Comparison of ENCODE assay signal across 8 cellular contexts in genomic region chr6:30615219-30615957, GRCh38. TPM values are rescaled to one million over a fixed set of nuclear protein-coding genes. Genes with fewer than 3 reads are reported as not detected.
DNase-seq lines count a peak whose midpoint lies in the region; ATAC-seq and TF ChIP-seq lines count a peak whose summit lies in the region.

No MANE protein-coding gene starts in this region.

- intact Hi-C loops in activated CD4-positive, alpha-beta memory T cell treated with anti-CD3 and anti-CD28 coated beads for 36 hours (cut with micrococcal nuclease) = loop anchor here (5.0 kb wide), 5 partner anchors 73 to 882 kb away; partner anchors contain the start of genes HLA-C and MICB
- intact Hi-C loops in upper lobe of right lung (cut with DNase I) = no loop called here

- H3K36me3 ChIP-seq in muscle layer of colon (ENCODE audit: insufficient read depth, low read length) (peaks cover 25% of the 10 kb centered on the region), upper lobe of right lung (peaks cover 23% of the 10 kb centered on the region)

- ATAC-seq in upper lobe of right lung = no peak

- peaks cover 49% of the 10 kb centered on the region for H3K4me1 ChIP-seq in muscle layer of colon (ENCODE audit: insufficient read depth, low read length)
- H3K4me1 ChIP-seq in upper lobe of right lung = peaks cover 40% of the 10 kb centered on the region

- no peak for TF ChIP-seq CTCF in upper lobe of right lung (IDR thresholded peaks at IDR 0.05)

- DNase-seq in A172 (ENCODE audit: low spot score) (peak; percentile 60), NCI-H2171 treated with DMSO at 0.1 percent for 48 hours (lab: John Stamatoyannopoulos, UW) (peak; percentile 94), epithelial cell of prostate (ENCODE audit: low read depth, low spot score) (no peak), upper lobe of right lung (no peak), GM19240 (ENCODE audit: insufficient read length, low spot score) (no peak)
- peak; percentile 42 for DNase-seq in activated CD4-positive, alpha-beta memory T cell treated with anti-CD3 and anti-CD28 coated beads for 36 hours

- TF ChIP-seq POLR2A in GM15510 (IDR thresholded peaks at IDR 0.05; ENCODE audit: borderline replicate concordance, extremely low read depth, insufficient read length) = peak; percentile 60

- H3K9ac ChIP-seq in muscle layer of colon (ENCODE audit: low read length) = peak overlapping the region; percentile 100

- peak overlapping the region; percentile 76 to 96 for H3K4me3 ChIP-seq in muscle layer of colon (ENCODE audit: low read depth in 1 of 2, low read length in 2 of 2)
- peak overlapping the region; percentile 70 for H3K4me3 ChIP-seq in upper lobe of right lung

- H3K27me3 ChIP-seq in muscle layer of colon (ENCODE audit: control insufficient read depth in 1 of 2, insufficient read depth in 2 of 2, low read length in 2 of 2) = no peaks in the 10 kb centered on the region
- H3K27me3 ChIP-seq in upper lobe of right lung = no peaks in the 10 kb centered on the region

- H3K4me3 Mint-ChIP-seq in activated CD4-positive, alpha-beta memory T cell treated with anti-CD3 and anti-CD28 coated beads for 36 hours = peak overlapping the region; percentile 97

- H3K27me3 Mint-ChIP-seq in activated CD4-positive, alpha-beta memory T cell treated with anti-CD3 and anti-CD28 coated beads for 36 hours = peaks cover 5% of the 10 kb centered on the region

- H3K36me3 Mint-ChIP-seq in activated CD4-positive, alpha-beta memory T cell treated with anti-CD3 and anti-CD28 coated beads for 36 hours = peaks cover 71% of the 10 kb centered on the region

- H3K4me1 Mint-ChIP-seq in activated CD4-positive, alpha-beta memory T cell treated with anti-CD3 and anti-CD28 coated beads for 36 hours (ENCODE audit: low read depth) = peaks cover 55% of the 10 kb centered on the region

- H3K27ac ChIP-seq in epithelial cell of prostate (peak overlapping the region; percentile 95), muscle layer of colon (ENCODE audit: low read depth, low read length) (peak overlapping the region; percentile 90), upper lobe of right lung (peak overlapping the region; percentile 99)

- POLR2A ChIA-PET in activated CD4-positive, alpha-beta memory T cell treated with anti-CD3 and anti-CD28 coated beads for 36 hours (lab: Charles Lee) = interaction anchor here (0.7 to 3.7 kb wide), 27 partner anchors 9 to 290 kb away, joined by 3 to 41 read pairs (median 6); partner anchors contain the start of genes ABCF1, C6orf136, DHX16 and GNL1

- H3K27ac Mint-ChIP-seq in activated CD4-positive, alpha-beta memory T cell treated with anti-CD3 and anti-CD28 coated beads for 36 hours = peak overlapping the region; percentile 98

- H3K9me3 Mint-ChIP-seq in activated CD4-positive, alpha-beta memory T cell treated with anti-CD3 and anti-CD28 coated beads for 36 hours = no peaks in the 10 kb centered on the region

- CTCF ChIA-PET in activated CD4-positive, alpha-beta memory T cell treated with anti-CD3 and anti-CD28 coated beads for 36 hours (lab: Charles Lee) = interaction anchor here (0.7 to 4.2 kb wide), 13 partner anchors 11 to 260 kb away, joined by 3 to 42 read pairs (median 7); partner anchors contain the start of genes ABCF1 and TUBB

- H3K9me3 ChIP-seq in muscle layer of colon (ENCODE audit: low read length) = no peaks in the 10 kb centered on the region
- H3K9me3 ChIP-seq in upper lobe of right lung = no peaks in the 10 kb centered on the region

RNA-seq across cellular contexts. Expression of gene PPP1R10, which starts 1.7 kb away (rescaled TPM):
- 22.6 and 28.2 TPM in 2 replicates for total RNA-seq in A172 (2014; rRNA removed; shearing (Covaris generic))
- 10 to 100 TPM; 64.5 to 67.4 TPM for total RNA-seq in activated CD4-positive, alpha-beta memory T cell treated with anti-CD3 and anti-CD28 coated beads for 36 hours
- 68.3 TPM for total RNA-seq in upper lobe of right lung

RNA-seq across cellular contexts. Expression of gene MRPS18B, which starts 2.3 kb away (rescaled TPM):
- total RNA-seq in A172 (2014; rRNA removed; shearing (Covaris generic)) = 76.8 and 82.8 TPM in 2 replicates
- 10 to 100 TPM; 90.9 to 95.3 TPM for total RNA-seq in activated CD4-positive, alpha-beta memory T cell treated with anti-CD3 and anti-CD28 coated beads for 36 hours
- 48.9 TPM for total RNA-seq in upper lobe of right lung

RNA-seq across cellular contexts. Expression of gene ATAT1, which starts 11.3 kb away (rescaled TPM):
- total RNA-seq in A172 (2014; rRNA removed; shearing (Covaris generic)) = 2.4 and 5.9 TPM in 2 replicates
- total RNA-seq in activated CD4-positive, alpha-beta memory T cell treated with anti-CD3 and anti-CD28 coated beads for 36 hours = 1 to 10 TPM; 7.6 to 8.7 TPM
- total RNA-seq in upper lobe of right lung = 7.8 TPM

RNA-seq across cellular contexts. Expression of gene C6orf136, which starts 31.5 kb away (rescaled TPM):
- 4.8 and 6.1 TPM in 2 replicates for total RNA-seq in A172 (2014; rRNA removed; shearing (Covaris generic))
- 10 to 100 TPM; 32.7 to 37.5 TPM for total RNA-seq in activated CD4-positive, alpha-beta memory T cell treated with anti-CD3 and anti-CD28 coated beads for 36 hours
- total RNA-seq in upper lobe of right lung = 22.8 TPM

RNA-seq across cellular contexts. Expression of gene ABCF1, which starts 44.1 kb away (rescaled TPM):
- total RNA-seq in A172 (2014; rRNA removed; shearing (Covaris generic)) = 45.6 and 45.7 TPM in 2 replicates
- 10 to 100 TPM; 87.0 to 87.1 TPM for total RNA-seq in activated CD4-positive, alpha-beta memory T cell treated with anti-CD3 and anti-CD28 coated beads for 36 hours
- total RNA-seq in upper lobe of right lung = 42.5 TPM

Comparison
In these comparisons a context has a peak if more than half of its experiments do, and no peak if none do; other contexts are left out.
1. DNase-seq: peak in A172 (single experiment), NCI-H2171 treated with DMSO at 0.1 percent for 48 hours (single experiment) and activated CD4-positive, alpha-beta memory T cell treated with anti-CD3 and anti-CD28 coated beads for 36 hours (single experiment); none in epithelial cell of prostate (single experiment), upper lobe of right lung (single experiment) and GM19240 (single experiment).
2. Peak in every context shown above with its lines, with median percentiles within 50 percentile points of each other: H3K27ac ChIP-seq.